Comparison of ENCODE assay signal across 9 cellular contexts in genomic region chr19:13887529-13887928, GRCh38. TPM values are rescaled to one million over a fixed set of nuclear protein-coding genes. Genes with fewer than 3 reads are reported as not detected.
DNase-seq lines count a peak whose midpoint lies in the region; ATAC-seq lines count a peak whose summit lies in the region.
"Had no signal": no experiment of that assay in that cellular context is flagged by ENCODE, and none has a peak within 500 bp of the region (broad histone marks: within the 10 kb centered on the region; RNA-seq: fewer than 3 reads in every experiment).

No MANE protein-coding gene starts in this region.

- no peak overlapping the region for H3K27ac Mint-ChIP-seq in activated T-helper 1 cell treated with anti-CD3 and anti-CD28 coated beads, Interleukin-12 subunit alpha, Interleukin-12 subunit beta, Interleukin-2, Interleukin-4 antibody, amounts not matched to agents 30 ng/mL and 10 ng/mL and 1 ng/mL, durations not matched to agents 14 hours and 24 hours and 36 hours

- H3K4me3 Mint-ChIP-seq in activated T-helper 1 cell treated with anti-CD3 and anti-CD28 coated beads, Interleukin-12 subunit alpha, Interleukin-12 subunit beta, Interleukin-2, Interleukin-4 antibody, amounts not matched to agents 30 ng/mL and 10 ng/mL and 1 ng/mL, durations not matched to agents 14 hours and 24 hours and 36 hours, result no peak overlapping the region

- no peaks in the 10 kb centered on the region for H3K36me3 Mint-ChIP-seq in activated T-helper 1 cell treated with anti-CD3 and anti-CD28 coated beads, Interleukin-12 subunit alpha, Interleukin-12 subunit beta, Interleukin-2, Interleukin-4 antibody, amounts not matched to agents 30 ng/mL and 10 ng/mL and 1 ng/mL, durations not matched to agents 14 hours and 24 hours and 36 hours (ENCODE audit: low read depth)
- H3K36me3 Mint-ChIP-seq: T-cell had no signal

- H3K9me3 Mint-ChIP-seq in activated T-helper 1 cell treated with anti-CD3 and anti-CD28 coated beads, Interleukin-12 subunit alpha, Interleukin-12 subunit beta, Interleukin-2, Interleukin-4 antibody, amounts not matched to agents 30 ng/mL and 10 ng/mL and 1 ng/mL, durations not matched to agents 14 hours and 24 hours and 36 hours, result no peaks in the 10 kb centered on the region
- H3K9me3 Mint-ChIP-seq: T-cell had no signal

- H3K27me3 Mint-ChIP-seq in activated T-helper 1 cell treated with anti-CD3 and anti-CD28 coated beads, Interleukin-12 subunit alpha, Interleukin-12 subunit beta, Interleukin-2, Interleukin-4 antibody, amounts not matched to agents 30 ng/mL and 10 ng/mL and 1 ng/mL, durations not matched to agents 14 hours and 24 hours and 36 hours (ENCODE audit: insufficient read depth), result peaks cover 4% of the 10 kb centered on the region
- H3K27me3 Mint-ChIP-seq: T-cell had no signal

- DNase-seq in ELR (ENCODE audit: low read depth) (peak; percentile 53), SW480 (ENCODE audit: low spot score) (peak; percentile 53), left colon (no peak), hepatic stellate cell (ENCODE audit: low spot score) (no peak), foreskin melanocyte (no peak)
- DNase-seq in activated T-helper 1 cell treated with anti-CD3 and anti-CD28 coated beads, Interleukin-12 subunit alpha, Interleukin-12 subunit beta, Interleukin-2, Interleukin-4 antibody, amounts not matched to agents 30 ng/mL and 10 ng/mL and 1 ng/mL, durations not matched to agents 14 hours and 24 hours and 36 hours (ENCODE audit: low spot score), result no peak
- DNase-seq: NCI-H524 treated with DMSO at 0.1 percent for 48 hours had no signal

- peaks cover 4% of the 10 kb centered on the region for H3K4me1 Mint-ChIP-seq in activated T-helper 1 cell treated with anti-CD3 and anti-CD28 coated beads, Interleukin-12 subunit alpha, Interleukin-12 subunit beta, Interleukin-2, Interleukin-4 antibody, amounts not matched to agents 30 ng/mL and 10 ng/mL and 1 ng/mL, durations not matched to agents 14 hours and 24 hours and 36 hours (ENCODE audit: low read depth)

- intact Hi-C loops in left colon (cut with DNase I, micrococcal nuclease), result no loop called here
- intact Hi-C loops in activated T-helper 1 cell treated with anti-CD3 and anti-CD28 coated beads, Interleukin-12 subunit alpha, Interleukin-12 subunit beta, Interleukin-2, Interleukin-4 antibody, amounts not matched to agents 30 ng/mL and 10 ng/mL and 1 ng/mL, durations not matched to agents 14 hours and 24 hours and 36 hours (cut with micrococcal nuclease), result loop anchor here (10.0 kb wide), 2 partner anchors 307 to 457 kb away; no protein-coding TSS in a partner anchor

- ATAC-seq in left colon, result peak; percentile 9

RNA-seq across cellular contexts. Expression of gene NANOS3, which starts 10.6 kb away (rescaled TPM):
- total RNA-seq in left colon, result under 1 TPM in 1 of 2 donors, not detected in 1; 0.56 TPM
- 1.5 and 3.1 TPM in 2 replicates for total RNA-seq in activated T-helper 1 cell treated with anti-CD3 and anti-CD28 coated beads, Interleukin-12 subunit alpha, Interleukin-12 subunit beta, Interleukin-2, Interleukin-4 antibody, amounts not matched to agents 30 ng/mL and 10 ng/mL and 1 ng/mL, durations not matched to agents 14 hours and 24 hours and 36 hours
- total RNA-seq: mesenteric fat pad had no signal

RNA-seq across cellular contexts. Expression of gene BRME1, which starts 18.4 kb away (rescaled TPM):
- total RNA-seq in left colon, result 1 to 10 TPM; 7.9 to 9.1 TPM
- total RNA-seq in activated T-helper 1 cell treated with anti-CD3 and anti-CD28 coated beads, Interleukin-12 subunit alpha, Interleukin-12 subunit beta, Interleukin-2, Interleukin-4 antibody, amounts not matched to agents 30 ng/mL and 10 ng/mL and 1 ng/mL, durations not matched to agents 14 hours and 24 hours and 36 hours, result 16.6 and 20.5 TPM in 2 replicates

RNA-seq across cellular contexts. Expression of gene CC2D1A, which starts 18.5 kb away (rescaled TPM):
- total RNA-seq in left colon, result 100 to 1,000 TPM in 1 of 2 donors, 10 to 100 TPM in 1; 90.8 to 132 TPM
- total RNA-seq in activated T-helper 1 cell treated with anti-CD3 and anti-CD28 coated beads, Interleukin-12 subunit alpha, Interleukin-12 subunit beta, Interleukin-2, Interleukin-4 antibody, amounts not matched to agents 30 ng/mL and 10 ng/mL and 1 ng/mL, durations not matched to agents 14 hours and 24 hours and 36 hours, result 43.9 and 45.6 TPM in 2 replicates

RNA-seq across cellular contexts. Expression of gene PODNL1, which starts 50.7 kb away (rescaled TPM):
- 1 to 10 TPM; 2.7 to 5.3 TPM for total RNA-seq in left colon
- not detected in 2 replicates for total RNA-seq in activated T-helper 1 cell treated with anti-CD3 and anti-CD28 coated beads, Interleukin-12 subunit alpha, Interleukin-12 subunit beta, Interleukin-2, Interleukin-4 antibody, amounts not matched to agents 30 ng/mL and 10 ng/mL and 1 ng/mL, durations not matched to agents 14 hours and 24 hours and 36 hours

Comparison
In these comparisons a context has a peak if more than half of its experiments do, and no peak if none do; other contexts are left out.
1. DNase-seq: peak in ELR (single experiment) and SW480 (single experiment); none in left colon (0 of 2), hepatic stellate cell (single experiment), foreskin melanocyte (single experiment) and activated T-helper 1 cell treated with anti-CD3 and anti-CD28 coated beads, Interleukin-12 subunit alpha, Interleukin-12 subunit beta, Interleukin-2, Interleukin-4 antibody, amounts not matched to agents 30 ng/mL and 10 ng/mL and 1 ng/mL, durations not matched to agents 14 hours and 24 hours and 36 hours (single experiment).